11 cellular contexts compared by ENCODE assay signal in the genomic region with DNA sequence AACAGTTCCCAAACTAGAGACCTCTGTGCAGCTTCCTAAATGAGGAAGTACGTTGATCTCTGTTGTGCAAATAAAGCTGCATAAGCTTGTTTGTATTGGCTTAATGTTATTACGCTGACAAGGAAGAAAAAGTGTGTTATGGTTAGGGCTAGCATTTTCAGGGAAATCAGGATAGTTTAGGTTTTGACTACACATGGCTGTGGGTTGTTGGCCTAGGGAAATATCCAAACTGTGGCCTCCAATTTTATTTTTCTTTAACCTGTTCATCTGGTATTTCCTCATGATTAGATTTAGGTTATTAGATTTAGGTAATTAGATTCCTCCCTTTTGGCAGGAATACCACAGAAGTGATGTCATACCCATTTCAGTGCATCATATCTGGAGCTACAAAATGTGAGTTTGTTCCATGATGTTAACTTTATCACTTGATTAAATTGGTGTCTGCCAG. TPM values are rescaled to one million over a fixed set of nuclear protein-coding genes. Genes with fewer than 3 reads are reported as not detected.
DNase-seq lines count a peak whose midpoint lies in the region; ATAC-seq and TF ChIP-seq lines count a peak whose summit lies in the region.
"Had no signal": no experiment of that assay in that cellular context is flagged by ENCODE, and none has a peak within 500 bp of the region (broad histone marks: within the 10 kb centered on the region; RNA-seq: fewer than 3 reads in every experiment).

No MANE protein-coding gene starts in this region.

- H3K9ac ChIP-seq in Karpas-422 (ENCODE audit: low read length): no peak overlapping the region
- H3K9ac ChIP-seq: BLaER1 treated with 17β-estradiol and CSF1 and Interleukin-3, amounts not matched to agents 10 nM and 100 nM had no signal

- H3K4me3 ChIP-seq in ACC112 (ENCODE audit: low read depth, low read length): no peak overlapping the region
- no peak overlapping the region for H3K4me3 ChIP-seq in Karpas-422 (ENCODE audit: low read length)
- no peak overlapping the region for H3K4me3 ChIP-seq in spleen
- H3K4me3 ChIP-seq: BLaER1 treated with 17β-estradiol and CSF1 and Interleukin-3, amounts not matched to agents 10 nM and 100 nM; vagina had no signal

- H2AFZ ChIP-seq in ACC112 (ENCODE audit: low read length, unreplicated experiment) (peak overlapping the region; percentile 71), Karpas-422 (ENCODE audit: low read length) (peak overlapping the region; percentile 2; the same call in 1 of the 2 replicates)

- H3K36me3 ChIP-seq in ACC112 (ENCODE audit: insufficient read depth, low read length): no peaks in the 10 kb centered on the region
- H3K36me3 ChIP-seq in Karpas-422 (ENCODE audit: insufficient read depth, low read length): no peaks in the 10 kb centered on the region
- H3K36me3 ChIP-seq in spleen: no peaks in the 10 kb centered on the region
- H3K36me3 ChIP-seq: BLaER1 treated with 17β-estradiol and CSF1 and Interleukin-3, amounts not matched to agents 10 nM and 100 nM; vagina had no signal

- POLR2A ChIA-PET in HEK293T (lab: Yijun Ruan, JAX): no interaction called here

- H4K20me1 ChIP-seq in Karpas-422 (ENCODE audit: insufficient read depth, low read depth, low read length): no peaks in the 10 kb centered on the region
- H4K20me1 ChIP-seq: BLaER1 treated with 17β-estradiol and CSF1 and Interleukin-3, amounts not matched to agents 10 nM and 100 nM had no signal

- H3K79me2 ChIP-seq in ACC112 (ENCODE audit: control insufficient read depth, insufficient read depth, low read length, unreplicated experiment) (no peaks in the 10 kb centered on the region), Karpas-422 (ENCODE audit: low read length) (no peaks in the 10 kb centered on the region)

- ATAC-seq in left colon (peak; percentile 91), HG02571 (IDR thresholded peaks at IDR 0.05; ENCODE audit: unreplicated experiment) (no peak)

- intact Hi-C loops in left colon (cut with DNase I, micrococcal nuclease): no loop called here
- intact Hi-C loops in spleen (cut with DNase I; ENCODE audit: low total_unique reads): no loop called here

- H3K27ac ChIP-seq in ACC112 (ENCODE audit: low read depth, low read length): peak overlapping the region; percentile 26; the same call in 1 of the 2 replicates
- no peak overlapping the region for H3K27ac ChIP-seq in Karpas-422 (ENCODE audit: low read length)
- peak overlapping the region in 2 of 8 donors; percentile 26 to 51 for H3K27ac ChIP-seq in spleen
- H3K27ac ChIP-seq: vagina had no signal

- H3K27me3 ChIP-seq in ACC112 (ENCODE audit: insufficient read depth, low read length) (no peaks in the 10 kb centered on the region), Karpas-422 (ENCODE audit: low read length) (no peaks in the 10 kb centered on the region), spleen (replicated peaks in 1 of 7) (no peaks in the 10 kb centered on the region)
- H3K27me3 ChIP-seq: BLaER1 treated with 17β-estradiol and CSF1 and Interleukin-3, amounts not matched to agents 10 nM and 100 nM; vagina had no signal

- H3K4me1 ChIP-seq in ACC112 (ENCODE audit: control insufficient read depth, insufficient read depth, low read length, unreplicated experiment) (peaks cover 10% of the 10 kb centered on the region), Karpas-422 (ENCODE audit: low read length) (peaks cover 11% of the 10 kb centered on the region), spleen (peaks cover 0 to 14% (median 8%) of the 10 kb centered on the region in 6 donors)
- H3K4me1 ChIP-seq: vagina had no signal

- no peak for TF ChIP-seq CTCF in spleen (IDR thresholded peaks at IDR 0.05 in 8 of 11, conservative IDR thresholded peaks at IDR 0.05 in 3 of 11)

- no peak for TF ChIP-seq POLR2A in spleen (IDR thresholded peaks at IDR 0.05)

- no peaks in the 10 kb centered on the region for H3K9me2 ChIP-seq in Karpas-422 (replicated peaks; ENCODE audit: insufficient read depth, low read length)

- CTCF ChIA-PET in HEK293T (lab: Yijun Ruan, JAX): no interaction called here

- peak overlapping the region; percentile 9 for H3K4me2 ChIP-seq in Karpas-422 (ENCODE audit: low read depth, low read length, poor library complexity, severe bottlenecking)

- WGBS in spleen, 5 donors: 21 to 42% (median 33%) methylated on average over 2 of the region's 2 CpGs

- DNase-seq in Karpas-422: no peak
- DNase-seq in SIG-M5 (lab: John Stamatoyannopoulos, UW): peak; percentile 33
- no peak for DNase-seq in left colon
- DNase-seq in NCI-H2107 treated with DMSO at 0.1 percent for 48 hours (lab: John Stamatoyannopoulos, UW; ENCODE audit: unreplicated experiment): no peak
- no peak for DNase-seq in spleen
- no peak for DNase-seq in HEK293T (ENCODE audit: extremely low spot score)
- DNase-seq: NCI-H226 had no signal

- H3K9me3 ChIP-seq in Karpas-422 (ENCODE audit: low read length) (peaks cover 4% of the 10 kb centered on the region; the same call in 1 of the 2 replicates), spleen (peaks cover 0 to 15% (median 6%) of the 10 kb centered on the region in 8 donors)
- H3K9me3 ChIP-seq: vagina had no signal

TF ChIP-seq in HEK293T, 16 proteins besides CTCF, POLR2A, EP300 and RAD21:
- no peak for TF ChIP-seq BHLHE40 (IDR thresholded peaks at IDR 0.05; ENCODE audit: borderline replicate concordance)
- no peak for TF ChIP-seq ZNF384 (IDR thresholded peaks at IDR 0.05)
- no peak for TF ChIP-seq FOXM1 (IDR thresholded peaks at IDR 0.05; ENCODE audit: borderline replicate concordance)
- TF ChIP-seq L3MBTL2 (conservative IDR thresholded peaks at IDR 0.05): no peak
- no peak for TF ChIP-seq ARNT (IDR thresholded peaks at IDR 0.05)
- TF ChIP-seq CTBP1 (IDR thresholded peaks at IDR 0.05; ENCODE audit: borderline replicate concordance): no peak
- no peak for TF ChIP-seq HDGF (IDR thresholded peaks at IDR 0.05; ENCODE audit: borderline replicate concordance)
- no peak for TF ChIP-seq TARDBP (IDR thresholded peaks at IDR 0.05)
- no peak for TF ChIP-seq FOXA1 (IDR thresholded peaks at IDR 0.05)
- TF ChIP-seq, protein P1, sequence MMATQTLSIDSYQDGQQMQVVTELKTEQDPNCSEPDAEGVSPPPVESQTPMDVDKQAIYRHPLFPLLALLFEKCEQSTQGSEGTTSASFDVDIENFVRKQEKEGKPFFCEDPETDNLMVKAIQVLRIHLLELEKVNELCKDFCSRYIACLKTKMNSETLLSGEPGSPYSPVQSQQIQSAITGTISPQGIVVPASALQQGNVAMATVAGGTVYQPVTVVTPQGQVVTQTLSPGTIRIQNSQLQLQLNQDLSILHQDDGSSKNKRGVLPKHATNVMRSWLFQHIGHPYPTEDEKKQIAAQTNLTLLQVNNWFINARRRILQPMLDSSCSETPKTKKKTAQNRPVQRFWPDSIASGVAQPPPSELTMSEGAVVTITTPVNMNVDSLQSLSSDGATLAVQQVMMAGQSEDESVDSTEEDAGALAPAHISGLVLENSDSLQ (IDR thresholded peaks at IDR 0.05): no peak
- no peak for TF ChIP-seq NFRKB (IDR thresholded peaks at IDR 0.05)
- no peak for TF ChIP-seq SP1 (IDR thresholded peaks at IDR 0.05)
- no peak for TF ChIP-seq LEF1 (IDR thresholded peaks at IDR 0.05; ENCODE audit: borderline replicate concordance)
- no peak for TF ChIP-seq ELF4 (IDR thresholded peaks at IDR 0.05)
- TF ChIP-seq FOXK2 (IDR thresholded peaks at IDR 0.05): no peak
- no peak for TF ChIP-seq SUZ12 (IDR thresholded peaks at IDR 0.05)

RNA-seq across cellular contexts. Expression of a gene that starts 8.7 kb away (rescaled TPM):
- total RNA-seq in Karpas-422 (2014; rRNA removed; shearing (Covaris generic); ENCODE audit: low replicate concordance): 60.4 and 61.7 TPM in 2 replicates
- total RNA-seq in left colon (10 to 100 TPM; 29.4 to 33.4 TPM), spleen (10 to 100 TPM; 18.6 to 96.1 (median 27.8) TPM)
- 10 to 100 TPM; 26.9 to 46.7 (median 29.7) TPM for polyA plus RNA-seq in spleen

RNA-seq across cellular contexts. Expression of a gene that starts 54.5 kb away (rescaled TPM):
- 44.0 and 102 TPM in 2 replicates for total RNA-seq in Karpas-422 (2014; rRNA removed; shearing (Covaris generic); ENCODE audit: low replicate concordance)
- under 1 TPM; 0.31 to 0.50 TPM for total RNA-seq in left colon
- 1 to 10 TPM in 6 of 7 donors, under 1 TPM in 1; 0.51 to 6.2 (median 1.5) TPM for total RNA-seq in spleen
- polyA plus RNA-seq in spleen: 10 to 100 TPM in 1 of 3 donors, 1 to 10 TPM in 1, under 1 TPM in 1; 0.83 to 11.1 (median 7.7) TPM
